Comparison of ENCODE assay signal across 16 cellular contexts in genomic region chr1:165927169-165927568, GRCh38.
DNase-seq lines count a peak whose midpoint lies in the region; ATAC-seq and TF ChIP-seq lines count a peak whose summit lies in the region.
"Had no signal": no experiment of that assay in that cellular context is flagged by ENCODE, and none has a peak within 500 bp of the region (broad histone marks: within the 10 kb centered on the region; RNA-seq: fewer than 3 reads in every experiment).

No MANE protein-coding gene starts in this region.

- H3K9ac ChIP-seq in KMS-11 = no peak overlapping the region

- no peak overlapping the region for H2AFZ ChIP-seq in KMS-11 (ENCODE audit: low read depth)

- DNase-seq in NCI-H524 (lab: John Stamatoyannopoulos, UW) (no peak), aorta (no peak), middle frontal gyrus (ENCODE audit: extremely low spot score, low spot score) (no peak), NCI-H1048 (lab: John Stamatoyannopoulos, UW) (no peak)
- DNase-seq: activated T-cell treated with anti-CD3 and anti-CD28 coated beads for 4 hours; DMS79 treated with DMSO at 0.1 percent for 48 hours; H9; heart left ventricle; NCI-H1092; NCI-H226; right cardiac atrium; stimulated activated naive CD8-positive, alpha-beta T cell treated with anti-CD3 and anti-CD28 coated beads, Interleukin-15, Interleukin-2, amounts not matched to agents 100 U/mL and 50 U/mL, for 24 hours had no signal

- no peaks in the 10 kb centered on the region for H3K9me3 ChIP-seq in aorta (ENCODE audit: control insufficient read depth, low read length)
- H3K9me3 ChIP-seq: heart left ventricle had no signal

- no peak overlapping the region for H3K27ac ChIP-seq in KMS-11
- no peak overlapping the region for H3K27ac ChIP-seq in aorta (ENCODE audit: low read depth in 1 of 2, low read length in 2 of 2)
- H3K27ac ChIP-seq: heart left ventricle had no signal

- H3K4me1 ChIP-seq in KMS-11 (ENCODE audit: low read depth, poor library complexity, severe bottlenecking) (peaks cover 7% of the 10 kb centered on the region), aorta (ENCODE audit: control insufficient read depth in 1 of 2, insufficient read depth in 2 of 2, low read length in 2 of 2) (no peaks in the 10 kb centered on the region)
- H3K4me1 ChIP-seq: heart left ventricle had no signal

- peak; percentile 70 for ATAC-seq in GM18517 (IDR thresholded peaks at IDR 0.05; ENCODE audit: unreplicated experiment)
- ATAC-seq in GM21423 (IDR thresholded peaks at IDR 0.05; ENCODE audit: unreplicated experiment) = peak; percentile 59
- peak; percentile 62 for ATAC-seq in HG02973 (IDR thresholded peaks at IDR 0.05; ENCODE audit: unreplicated experiment)
- ATAC-seq in aorta (ENCODE audit: low FRiP score) = no peak
- ATAC-seq: heart left ventricle; right cardiac atrium; stimulated activated naive CD8-positive, alpha-beta T cell treated with anti-CD3 and anti-CD28 coated beads, Interleukin-15, Interleukin-2, amounts not matched to agents 100 U/mL and 50 U/mL, for 24 hours had no signal

- H3K27me3 ChIP-seq in KMS-11 (ENCODE audit: insufficient read depth, low read depth) = no peaks in the 10 kb centered on the region
- H3K27me3 ChIP-seq in aorta (ENCODE audit: control insufficient read depth in 1 of 2, insufficient read depth in 2 of 2, low read length in 1 of 2) = peaks cover 0 to 3% of the 10 kb centered on the region in 2 donors

- intact Hi-C loops in aorta (cut with DNase I) = loop anchor here (2.0 to 5.0 kb wide), 2 partner anchors 550 to 554 kb away; no protein-coding TSS in a partner anchor

- WGBS in aorta, 2 donors = 36 to 41% methylated on average over 2 of the region's 2 CpGs

- no peak overlapping the region for H3K4me3 ChIP-seq in KMS-11 (IDR thresholded peaks at IDR 0.05; ENCODE audit: insufficient read depth, low read depth, low read length)
- H3K4me3 ChIP-seq in aorta (ENCODE audit: low read length in 2 of 2) = no peak overlapping the region
- H3K4me3 ChIP-seq: heart left ventricle had no signal

- no peaks in the 10 kb centered on the region for H3K79me2 ChIP-seq in KMS-11 (ENCODE audit: insufficient read depth, low read depth)

- H3K4me2 ChIP-seq in KMS-11 = 0 out of 2 replicates have a peak overlapping the region, but pooled peaks have one; percentile 3

- H4K20me1 ChIP-seq in KMS-11 (ENCODE audit: insufficient read depth) = no peaks in the 10 kb centered on the region

- no peak for TF ChIP-seq CTCF in KMS-11 (conservative IDR thresholded peaks at IDR 0.05; ENCODE audit: low read depth, low read length)

- H3K36me3 ChIP-seq in KMS-11 (ENCODE audit: insufficient read depth) = no peaks in the 10 kb centered on the region
- H3K36me3 ChIP-seq in aorta (ENCODE audit: control insufficient read depth in 1 of 2, insufficient read depth in 2 of 2, low read length in 1 of 2) = no peaks in the 10 kb centered on the region
- H3K36me3 ChIP-seq: heart left ventricle had no signal
